ENCODE assay signal across 14 cellular contexts in genomic region chr1:112906155-112906698, GRCh38.
DNase-seq lines count a peak whose midpoint lies in the region; ATAC-seq lines count a peak whose summit lies in the region.
"Had no signal": no experiment of that assay in that cellular context is flagged by ENCODE, and none has a peak within 500 bp of the region (broad histone marks: within the 10 kb centered on the region; RNA-seq: fewer than 3 reads in every experiment).

No MANE protein-coding gene starts in this region.

- peak overlapping the region; percentile 11 for H3K27ac Mint-ChIP-seq in dendritic cell treated with granulocyte-macrophage colony-stimulating factor and Interleukin-4, amounts not matched to agents 40 ng/mL and 50 ng/mL, for 4 days
- H3K27ac Mint-ChIP-seq: memory B cell; stimulated activated memory B cell treated with anti-CD40 and anti-IgM and Interleukin-4, amounts not matched to agents 10 μg/mL and 1 μg/mL and 100 μg/mL, for 72 hours had no signal

- intact Hi-C loops in dendritic cell treated with granulocyte-macrophage colony-stimulating factor and Interleukin-4, amounts not matched to agents 40 ng/mL and 50 ng/mL, for 4 days (cut with micrococcal nuclease) = no loop called here

- H3K4me3 Mint-ChIP-seq in dendritic cell treated with granulocyte-macrophage colony-stimulating factor and Interleukin-4, amounts not matched to agents 40 ng/mL and 50 ng/mL, for 4 days = no peak overlapping the region
- H3K4me3 Mint-ChIP-seq: memory B cell; stimulated activated memory B cell treated with anti-CD40 and anti-IgM and Interleukin-4, amounts not matched to agents 10 μg/mL and 1 μg/mL and 100 μg/mL, for 72 hours had no signal

- H3K27ac ChIP-seq in muscle layer of duodenum (ENCODE audit: low read length) = peak overlapping the region; percentile 46
- H3K27ac ChIP-seq: HL-60, SJSA1 had no signal

- ATAC-seq in HG03159 (IDR thresholded peaks at IDR 0.05; ENCODE audit: unreplicated experiment) = no peak
- ATAC-seq: stimulated activated memory B cell treated with anti-CD40 and anti-IgM and Interleukin-4, amounts not matched to agents 10 μg/mL and 1 μg/mL and 100 μg/mL, for 72 hours had no signal

- peak; percentile 16 for DNase-seq in EH (ENCODE audit: low read depth)
- DNase-seq in NCI-H82 treated with DMSO at 0.1 percent for 48 hours (lab: John Stamatoyannopoulos, UW; ENCODE audit: unreplicated experiment) = peak; percentile 13
- DNase-seq in NCI-H345 treated with DMSO at 0.1 percent for 48 hours (lab: John Stamatoyannopoulos, UW; ENCODE audit: unreplicated experiment) = no peak
- no peak for DNase-seq in T1000 (lab: John Stamatoyannopoulos, UW)
- DNase-seq in activated CD4-positive, CD25-positive, alpha-beta regulatory T cell (lab: John Stamatoyannopoulos, UW) = no peak
- DNase-seq: GF-D8 had no signal

- peaks cover 30% of the 10 kb centered on the region for H3K4me1 Mint-ChIP-seq in dendritic cell treated with granulocyte-macrophage colony-stimulating factor and Interleukin-4, amounts not matched to agents 40 ng/mL and 50 ng/mL, for 4 days (ENCODE audit: low read depth)

- no peaks in the 10 kb centered on the region for H3K27me3 ChIP-seq in muscle layer of duodenum (ENCODE audit: low read depth, low read length)
- H3K27me3 ChIP-seq: pancreas, SJSA1 had no signal

- no peaks in the 10 kb centered on the region for H3K9me3 ChIP-seq in muscle layer of duodenum (ENCODE audit: control insufficient read depth in 1 of 2, low read length in 2 of 2)
- H3K9me3 ChIP-seq: pancreas, SJSA1 had no signal

- no peaks in the 10 kb centered on the region for H3K36me3 ChIP-seq in muscle layer of duodenum (ENCODE audit: control insufficient read depth in 1 of 2, insufficient read depth in 2 of 2, low read length in 2 of 2)
- H3K36me3 ChIP-seq: pancreas had no signal

- peaks cover 8 to 15% of the 10 kb centered on the region in 2 donors for H3K4me1 ChIP-seq in muscle layer of duodenum (ENCODE audit: control insufficient read depth in 1 of 2, insufficient read depth in 2 of 2, low read length in 2 of 2)

- no peaks in the 10 kb centered on the region for H3K27me3 Mint-ChIP-seq in dendritic cell treated with granulocyte-macrophage colony-stimulating factor and Interleukin-4, amounts not matched to agents 40 ng/mL and 50 ng/mL, for 4 days
- H3K27me3 Mint-ChIP-seq: memory B cell; stimulated activated memory B cell treated with anti-CD40 and anti-IgM and Interleukin-4, amounts not matched to agents 10 μg/mL and 1 μg/mL and 100 μg/mL, for 72 hours had no signal

- H3K9me3 Mint-ChIP-seq in dendritic cell treated with granulocyte-macrophage colony-stimulating factor and Interleukin-4, amounts not matched to agents 40 ng/mL and 50 ng/mL, for 4 days = no peaks in the 10 kb centered on the region
- H3K9me3 Mint-ChIP-seq: memory B cell; stimulated activated memory B cell treated with anti-CD40 and anti-IgM and Interleukin-4, amounts not matched to agents 10 μg/mL and 1 μg/mL and 100 μg/mL, for 72 hours had no signal

- no peak overlapping the region for H3K4me3 ChIP-seq in muscle layer of duodenum (ENCODE audit: low read depth in 1 of 2, low read length in 2 of 2)
- H3K4me3 ChIP-seq: pancreas, SJSA1 had no signal

- peaks cover 7% of the 10 kb centered on the region for H3K36me3 Mint-ChIP-seq in dendritic cell treated with granulocyte-macrophage colony-stimulating factor and Interleukin-4, amounts not matched to agents 40 ng/mL and 50 ng/mL, for 4 days (ENCODE audit: low read depth)
- H3K36me3 Mint-ChIP-seq: memory B cell; stimulated activated memory B cell treated with anti-CD40 and anti-IgM and Interleukin-4, amounts not matched to agents 10 μg/mL and 1 μg/mL and 100 μg/mL, for 72 hours had no signal

Comparison
In these comparisons a context has a peak if more than half of its experiments do, and no peak if none do; other contexts are left out.
1. DNase-seq: peak in EH (single experiment) and NCI-H82 treated with DMSO at 0.1 percent for 48 hours (single experiment); none in NCI-H345 treated with DMSO at 0.1 percent for 48 hours (single experiment), T1000 (single experiment) and activated CD4-positive, CD25-positive, alpha-beta regulatory T cell (0 of 4).